In genomic region chr5:93573627-93573974, GRCh38 we compare ENCODE assay signal across 17 cellular contexts. TPM values are rescaled to one million over a fixed set of nuclear protein-coding genes. Genes with fewer than 3 reads are reported as not detected.
DNase-seq lines count a peak whose midpoint lies in the region; ATAC-seq and TF ChIP-seq lines count a peak whose summit lies in the region.
"Had no signal": no experiment of that assay in that cellular context is flagged by ENCODE, and none has a peak within 500 bp of the region (broad histone marks: within the 10 kb centered on the region; RNA-seq: fewer than 3 reads in every experiment).

No MANE protein-coding gene starts in this region.

- H3K4me3 ChIP-seq in choroid plexus epithelial cell (ENCODE audit: low read depth, low read length): peak overlapping the region; percentile 54
- no peak overlapping the region for H3K4me3 ChIP-seq in upper lobe of right lung
- H3K4me3 ChIP-seq: pancreas had no signal

- H3K27ac ChIP-seq in upper lobe of right lung: peak overlapping the region; percentile 71
- H3K27ac ChIP-seq: gastrocnemius medialis, pancreas had no signal

- DNase-seq in stimulated activated naive CD8-positive, alpha-beta T cell treated with anti-CD3 and anti-CD28 coated beads, Interleukin-15, Interleukin-2, amounts not matched to agents 100 U/mL and 50 U/mL, for 24 hours: no peak
- DNase-seq in choroid plexus epithelial cell (ENCODE audit: low read depth) (peak; percentile 36), memory B cell (ENCODE audit: low spot score in 2 of 2) (no peak), upper lobe of right lung (no peak), HEK293T (ENCODE audit: extremely low spot score) (no peak), HCEC 1CT (no peak), Right ventricle myocardium superior (no peak)
- DNase-seq: central memory CD4-positive, alpha-beta T cell; gastrocnemius medialis; immature natural killer cell; midbrain; MV-4-11; NCI-H2081 treated with DMSO at 0.1 percent for 48 hours; pancreas had no signal

- H3K36me3 ChIP-seq in upper lobe of right lung: no peaks in the 10 kb centered on the region
- H3K36me3 ChIP-seq: gastrocnemius medialis, pancreas had no signal

- H3K4me3 Mint-ChIP-seq in stimulated activated naive CD8-positive, alpha-beta T cell treated with anti-CD3 and anti-CD28 coated beads, Interleukin-15, Interleukin-2, amounts not matched to agents 100 ng/mL and 50 ng/mL, for 24 hours: peak overlapping the region; percentile 10
- no peak overlapping the region for H3K4me3 Mint-ChIP-seq in memory B cell

- peaks cover 22% of the 10 kb centered on the region for H3K4me1 Mint-ChIP-seq in stimulated activated naive CD8-positive, alpha-beta T cell treated with anti-CD3 and anti-CD28 coated beads, Interleukin-15, Interleukin-2, amounts not matched to agents 100 ng/mL and 50 ng/mL, for 24 hours (ENCODE audit: low read depth)
- H3K4me1 Mint-ChIP-seq in memory B cell: peaks cover 8% of the 10 kb centered on the region

- peaks cover 65% of the 10 kb centered on the region for H3K27me3 ChIP-seq in upper lobe of right lung

- TF ChIP-seq CTCF in choroid plexus epithelial cell (conservative IDR thresholded peaks at IDR 0.05; ENCODE audit: low read depth, low read length) (no peak), upper lobe of right lung (IDR thresholded peaks at IDR 0.05) (no peak)

- no peak for ATAC-seq in stimulated activated naive CD8-positive, alpha-beta T cell treated with anti-CD3 and anti-CD28 coated beads, Interleukin-15, Interleukin-2, amounts not matched to agents 100 U/mL and 50 U/mL, for 24 hours
- ATAC-seq in memory B cell (ENCODE audit: low read depth) (no peak), upper lobe of right lung (no peak), Right ventricle myocardium superior (ENCODE audit: poor library complexity) (no peak)
- ATAC-seq: activated naive CD4-positive, alpha-beta T cell treated with anti-CD3 and anti-CD28 coated beads, Interleukin-2, amount 50 U/mL, for 72 hours; gastrocnemius medialis; HCT116 had no signal

- H3K9me3 Mint-ChIP-seq in stimulated activated naive CD8-positive, alpha-beta T cell treated with anti-CD3 and anti-CD28 coated beads, Interleukin-15, Interleukin-2, amounts not matched to agents 100 ng/mL and 50 ng/mL, for 24 hours: no peaks in the 10 kb centered on the region
- H3K9me3 Mint-ChIP-seq in memory B cell: peaks cover 2% of the 10 kb centered on the region
- H3K9me3 Mint-ChIP-seq: activated naive CD4-positive, alpha-beta T cell treated with anti-CD3 and anti-CD28 coated beads, Interleukin-2, amount 50 U/mL, for 72 hours had no signal

- POLR2A ChIA-PET in HEK293T (lab: Yijun Ruan, JAX): no interaction called here

- peaks cover 12% of the 10 kb centered on the region for H3K4me1 ChIP-seq in upper lobe of right lung

- intact Hi-C loops in upper lobe of right lung (cut with DNase I): no loop called here
- intact Hi-C loops in Right ventricle myocardium superior (cut with DNase I): no loop called here

- H3K9me3 ChIP-seq in upper lobe of right lung: no peaks in the 10 kb centered on the region
- H3K9me3 ChIP-seq: gastrocnemius medialis, pancreas had no signal

- H3K27ac Mint-ChIP-seq in stimulated activated naive CD8-positive, alpha-beta T cell treated with anti-CD3 and anti-CD28 coated beads, Interleukin-15, Interleukin-2, amounts not matched to agents 100 ng/mL and 50 ng/mL, for 24 hours: no peak overlapping the region
- peak overlapping the region; percentile 67 for H3K27ac Mint-ChIP-seq in memory B cell
- H3K27ac Mint-ChIP-seq: activated naive CD4-positive, alpha-beta T cell treated with anti-CD3 and anti-CD28 coated beads, Interleukin-2, amount 50 U/mL, for 72 hours; immature natural killer cell had no signal

- peaks cover 9% of the 10 kb centered on the region for H3K36me3 Mint-ChIP-seq in stimulated activated naive CD8-positive, alpha-beta T cell treated with anti-CD3 and anti-CD28 coated beads, Interleukin-15, Interleukin-2, amounts not matched to agents 100 ng/mL and 50 ng/mL, for 24 hours (ENCODE audit: low read depth)
- no peaks in the 10 kb centered on the region for H3K36me3 Mint-ChIP-seq in memory B cell
- H3K36me3 Mint-ChIP-seq: immature natural killer cell had no signal

- peaks cover 91% of the 10 kb centered on the region for H3K27me3 Mint-ChIP-seq in stimulated activated naive CD8-positive, alpha-beta T cell treated with anti-CD3 and anti-CD28 coated beads, Interleukin-15, Interleukin-2, amounts not matched to agents 100 ng/mL and 50 ng/mL, for 24 hours
- H3K27me3 Mint-ChIP-seq in memory B cell: peaks cover 34% of the 10 kb centered on the region

- CTCF ChIA-PET in HEK293T (lab: Yijun Ruan, JAX): interaction anchor here (0.6 to 1.0 kb wide), 2 partner anchors 226 to 472 kb away, joined by 3 to 6 read pairs; no protein-coding TSS in a partner anchor

TF ChIP-seq in HEK293T, 16 proteins besides CTCF, POLR2A, EP300 and RAD21:
- TF ChIP-seq BHLHE40 (IDR thresholded peaks at IDR 0.05; ENCODE audit: borderline replicate concordance) (no peak), CTBP1 (IDR thresholded peaks at IDR 0.05; ENCODE audit: borderline replicate concordance) (no peak), ARNT (IDR thresholded peaks at IDR 0.05) (no peak)
TF ChIP-seq in HEK293T: peak in this region for 0.

RNA-seq across cellular contexts. Expression of gene NR2F1-AS1, which starts 7.4 kb away (rescaled TPM):
- total RNA-seq in upper lobe of right lung: 16.2 TPM
- total RNA-seq in Right ventricle myocardium superior: 0.22 TPM
- total RNA-seq: activated naive CD4-positive, alpha-beta T cell treated with anti-CD3 and anti-CD28 coated beads, Interleukin-2, amount 50 U/mL, for 72 hours had no signal

RNA-seq across cellular contexts. Expression of gene NR2F1, which starts 9.4 kb away (rescaled TPM):
- 83.2 TPM for total RNA-seq in upper lobe of right lung
- 0.70 TPM for total RNA-seq in Right ventricle myocardium superior
- total RNA-seq: activated naive CD4-positive, alpha-beta T cell treated with anti-CD3 and anti-CD28 coated beads, Interleukin-2, amount 50 U/mL, for 72 hours had no signal

Comparison
In these comparisons a context has a peak if more than half of its experiments do, and no peak if none do; other contexts are left out.
1. RNA of gene NR2F1-AS1, which starts 7.4 kb away (total RNA-seq): 16.2 TPM in upper lobe of right lung (single experiment); 0.22 TPM in Right ventricle myocardium superior (single experiment); every median in the first group is over 10 times any median in the second.
2. RNA of gene NR2F1, which starts 9.4 kb away (total RNA-seq): 83.2 TPM in upper lobe of right lung (single experiment); 0.70 TPM in Right ventricle myocardium superior (single experiment); every median in the first group is over 10 times any median in the second.